ENCODE assay signal across 22 cellular contexts in genomic region chr2:70551156-70551555, GRCh38. TPM values are rescaled to one million over a fixed set of nuclear protein-coding genes. Genes with fewer than 3 reads are reported as not detected.
DNase-seq lines count a peak whose midpoint lies in the region; ATAC-seq, FAIRE-seq and TF ChIP-seq lines count a peak whose summit lies in the region.
"Had no signal": no experiment of that assay in that cellular context is flagged by ENCODE, and none has a peak within 500 bp of the region (broad histone marks: within the 10 kb centered on the region; RNA-seq: fewer than 3 reads in every experiment).

No MANE protein-coding gene starts in this region.

- H3K4me3 Mint-ChIP-seq in brain, result peak overlapping the region in 3 of 5 experiments; percentile 4 to 50 (median 5)
- no peak overlapping the region for H3K4me3 Mint-ChIP-seq in activated CD4-positive, alpha-beta T cell treated with anti-CD3 and anti-CD28 coated beads for 36 hours
- H3K4me3 Mint-ChIP-seq: activated naive CD4-positive, alpha-beta T cell treated with anti-CD3 and anti-CD28 coated beads, Interleukin-2, amount 10 ng/mL, durations not matched to agents 7 days and 5 days; activated T-cell treated with anti-CD3 and anti-CD28 coated beads, Interleukin-2, amount 50 U/mL, for 4 hours had no signal

- H2AFZ ChIP-seq in HepG2 (ENCODE audit: low read length), result no peak overlapping the region

- WGBS in HepG2 (ENCODE audit: low lambda C conversion rate), result 80% methylated on average over 7 of the region's 7 CpGs
- WGBS in right lobe of liver (ENCODE audit: insufficient coverage, low coverage, low lambda C conversion rate, missing lambda C conversion rate), result 50% methylated on average over 7 of the region's 7 CpGs

- in situ Hi-C loops in HepG2 (cut with HindIII; ENCODE audit: extremely low pct_ligation_motif_present, low pct_unique_long_range_greater_than_20kb), result no loop called here

- H3K27ac ChIP-seq in HepG2 (ENCODE audit: extremely low read length, insufficient read depth, low read length), result no peak overlapping the region
- no peak overlapping the region for H3K27ac ChIP-seq in right lobe of liver
- no peak overlapping the region for H3K27ac ChIP-seq in kidney (ENCODE audit: low read depth in 2 of 2, low read length in 2 of 2)
- peak overlapping the region; percentile 14 for H3K27ac ChIP-seq in substantia nigra (ENCODE audit: low read depth, low read length, poor library complexity, severe bottlenecking)
- H3K27ac ChIP-seq: upper lobe of right lung had no signal

- peak overlapping the region; percentile 87 for H3K4me2 ChIP-seq in HepG2 (ENCODE audit: low read depth, low read length)

- no TSS peak for BruUV-seq in HepG2 (replicated peaks; lab: Mats Ljungman, UMichigan)

- intact Hi-C loops in HepG2 (cut with micrococcal nuclease; ENCODE audit: unreplicated experiment) (loop anchor here (5.0 kb wide), 1 partner anchor 64 kb away; no protein-coding TSS in a partner anchor), right lobe of liver (cut with DNase I) (no loop called here), kidney (cut with DNase I) (no loop called here)
- intact Hi-C loops in activated CD4-positive, alpha-beta T cell treated with anti-CD3 and anti-CD28 coated beads for 36 hours (cut with DNase I, micrococcal nuclease), result loop anchor here (5.0 to 10.0 kb wide), 3 partner anchors 96 to 216 kb away; partner anchors contain the start of gene ADD2 (in 1 of the 2)

- H3K36me3 ChIP-seq in HepG2 (replicated peaks in 1 of 2; ENCODE audit: control insufficient read depth in 1 of 2, insufficient read depth in 2 of 2, low read length in 2 of 2), result no peaks in the 10 kb centered on the region
- H3K36me3 ChIP-seq in right lobe of liver, result no peaks in the 10 kb centered on the region
- no peaks in the 10 kb centered on the region for H3K36me3 ChIP-seq in kidney (ENCODE audit: control insufficient read depth in 1 of 2, insufficient read depth in 2 of 2, low read length in 2 of 2)
- H3K36me3 ChIP-seq: upper lobe of right lung had no signal

- ATAC-seq in HepG2 (no peak), right lobe of liver (no peak), GM21737 (IDR thresholded peaks at IDR 0.05; ENCODE audit: unreplicated experiment) (no peak)
- ATAC-seq in activated CD4-positive, alpha-beta T cell treated with anti-CD3 and anti-CD28 coated beads for 36 hours, result no peak
- ATAC-seq: activated T-cell treated with anti-CD3 and anti-CD28 coated beads, Interleukin-2, amount 50 U/mL, for 4 hours; left cardiac atrium; upper lobe of right lung had no signal

- TF ChIP-seq RAD21 in HepG2 (CRISPR knock-in tag; IDR thresholded peaks at IDR 0.05), result no peak

- H3K4me1 Mint-ChIP-seq in brain, result peaks cover 20% of the 10 kb centered on the region
- H3K4me1 Mint-ChIP-seq in activated CD4-positive, alpha-beta T cell treated with anti-CD3 and anti-CD28 coated beads for 36 hours, result peaks cover 24% of the 10 kb centered on the region

- no peak for TF ChIP-seq POLR2A in HepG2 (IDR thresholded peaks at IDR 0.05; ENCODE audit: insufficient read depth in 1 of 2, low read depth in 2 of 2, low read length in 2 of 2)
- TF ChIP-seq POLR2A in right lobe of liver (IDR thresholded peaks at IDR 0.05), result no peak

- POLR2A ChIA-PET in HepG2 (lab: Yijun Ruan, JAX), result interaction anchor here (0.9 kb wide), 1 partner anchor 293 kb away, joined by 4 read pairs; the partner anchor contains the start of gene PCYOX1
- POLR2A ChIA-PET in activated CD4-positive, alpha-beta T cell treated with anti-CD3 and anti-CD28 coated beads for 36 hours (lab: Charles Lee), result no interaction called here

- peaks cover 0 to 6% (median 3%) of the 10 kb centered on the region in 5 experiments for H3K9me3 Mint-ChIP-seq in brain
- H3K9me3 Mint-ChIP-seq in activated CD4-positive, alpha-beta T cell treated with anti-CD3 and anti-CD28 coated beads for 36 hours (ENCODE audit: low read depth), result no peaks in the 10 kb centered on the region
- H3K9me3 Mint-ChIP-seq: activated naive CD4-positive, alpha-beta T cell treated with anti-CD3 and anti-CD28 coated beads, Interleukin-2, amount 10 ng/mL, durations not matched to agents 7 days and 5 days; activated T-cell treated with anti-CD3 and anti-CD28 coated beads, Interleukin-2, amount 50 U/mL, for 4 hours; naive B cell had no signal

- H3K4me1 ChIP-seq in HepG2 (ENCODE audit: insufficient read depth, low read length), result peaks cover 33% of the 10 kb centered on the region
- H3K4me1 ChIP-seq in right lobe of liver, result peaks cover 0 to 4% (median 0%) of the 10 kb centered on the region in 4 donors
- H3K4me1 ChIP-seq in kidney (ENCODE audit: control insufficient read depth in 1 of 2, insufficient read depth in 1 of 2, low read depth in 1 of 2, low read length in 2 of 2), result peaks cover 5 to 6% of the 10 kb centered on the region in 2 donors

- peaks cover 41% of the 10 kb centered on the region for H3K79me2 ChIP-seq in HepG2 (ENCODE audit: insufficient read depth, low read length)

- DNase-seq in HepG2 (ENCODE audit: low spot score), result no peak
- DNase-seq in right lobe of liver, result no peak
- no peak for DNase-seq in kidney
- DNase-seq in substantia nigra (lab: John Stamatoyannopoulos, UW), result no peak
- DNase-seq in activated CD4-positive, alpha-beta T cell treated with anti-CD3 and anti-CD28 coated beads for 36 hours, result no peak
- no peak for DNase-seq in activated naive CD4-positive, alpha-beta T cell (lab: John Stamatoyannopoulos, UW)
- DNase-seq: activated naive CD4-positive, alpha-beta T cell treated with anti-CD3 and anti-CD28 coated beads, Interleukin-2, amount 10 ng/mL, durations not matched to agents 7 days and 5 days; activated T-cell treated with anti-CD3 and anti-CD28 coated beads, Interleukin-2, amount 50 U/mL, for 4 hours; central memory CD4-positive, alpha-beta T cell; effector CD4-positive, alpha-beta T cell; left cardiac atrium; mesendoderm; naive B cell; NCI-H146; NCI-H69; posterior cingulate gyrus; Right ventricle myocardium superior; SW 1271; upper lobe of right lung had no signal

- H3K9me3 ChIP-seq in HepG2 (ENCODE audit: low read length) (no peaks in the 10 kb centered on the region), right lobe of liver (no peaks in the 10 kb centered on the region), kidney (ENCODE audit: control insufficient read depth in 1 of 2, low read length in 2 of 2) (no peaks in the 10 kb centered on the region)
- H3K9me3 ChIP-seq: upper lobe of right lung had no signal

- H3K27me3 Mint-ChIP-seq in brain, result peaks cover 77% of the 10 kb centered on the region
- H3K27me3 Mint-ChIP-seq in activated CD4-positive, alpha-beta T cell treated with anti-CD3 and anti-CD28 coated beads for 36 hours, result peaks cover 22% of the 10 kb centered on the region

- no peaks in the 10 kb centered on the region for H3K36me3 Mint-ChIP-seq in brain
- H3K36me3 Mint-ChIP-seq in activated CD4-positive, alpha-beta T cell treated with anti-CD3 and anti-CD28 coated beads for 36 hours (ENCODE audit: low read depth), result no peaks in the 10 kb centered on the region
- H3K36me3 Mint-ChIP-seq: activated naive CD4-positive, alpha-beta T cell treated with anti-CD3 and anti-CD28 coated beads, Interleukin-2, amount 10 ng/mL, durations not matched to agents 7 days and 5 days; naive B cell had no signal

- H3K4me3 ChIP-seq in HepG2 (replicated peaks in 1 of 3; ENCODE audit: insufficient read depth in 1 of 3, low read depth in 2 of 3, low read length in 3 of 3), result no peak overlapping the region
- no peak overlapping the region for H3K4me3 ChIP-seq in right lobe of liver
- peak overlapping the region; percentile 23 to 40 for H3K4me3 ChIP-seq in kidney (ENCODE audit: low read length in 2 of 2)
- H3K4me3 ChIP-seq: upper lobe of right lung had no signal

- H3K27me3 ChIP-seq in HepG2 (ENCODE audit: control insufficient read depth in 1 of 2, insufficient read depth in 2 of 2, low read length in 2 of 2), result no peaks in the 10 kb centered on the region; a peak in 1 of 5 replicates
- H3K27me3 ChIP-seq in right lobe of liver, result no peaks in the 10 kb centered on the region
- H3K27me3 ChIP-seq: upper lobe of right lung had no signal

- no peak for TF ChIP-seq CTCF in HepG2 (CRISPR knock-in tag; IDR thresholded peaks at IDR 0.05)
- TF ChIP-seq CTCF in right lobe of liver (IDR thresholded peaks at IDR 0.05), result no peak
- TF ChIP-seq CTCF in brain (conservative IDR thresholded peaks at IDR 0.05), result no peak
- TF ChIP-seq CTCF in kidney (IDR thresholded peaks at IDR 0.05; ENCODE audit: borderline replicate concordance, extremely low read depth, insufficient read depth), result no peak

- H4K20me1 ChIP-seq in HepG2 (ENCODE audit: insufficient read depth, low read length), result peaks cover 5% of the 10 kb centered on the region; the same call in 1 of the 2 replicates

- H3K9ac ChIP-seq in HepG2 (ENCODE audit: insufficient read depth, low read depth, low read length), result no peak overlapping the region
- H3K9ac ChIP-seq in kidney (ENCODE audit: low read length in 2 of 2), result no peak overlapping the region

- FAIRE-seq in HepG2 (lab: Jason Lieb, UNC) (no peak), kidney (lab: Jason Lieb, UNC) (no peak)
- FAIRE-seq: D721Med had no signal

- TF ChIP-seq EP300 in HepG2 (IDR thresholded peaks at IDR 0.05; ENCODE audit: low read depth in 2 of 2, low read length in 2 of 2) (no peak), HepG2 (CRISPR knock-in tag; IDR thresholded peaks at IDR 0.05; ENCODE audit: borderline replicate concordance) (no peak)

- CTCF ChIA-PET in HepG2 (lab: Yijun Ruan, JAX; ENCODE audit: low intra/inter-chr PET ratio, low total read pairs), result no interaction called here
- CTCF ChIA-PET in activated CD4-positive, alpha-beta T cell treated with anti-CD3 and anti-CD28 coated beads for 36 hours (lab: Charles Lee), result interaction anchor here (0.6 to 1.8 kb wide), 6 partner anchors 18 to 210 kb away, joined by 3 to 5 read pairs (median 4); no protein-coding TSS in a partner anchor

- H3K27ac Mint-ChIP-seq in brain, result no peak overlapping the region
- H3K27ac Mint-ChIP-seq in activated CD4-positive, alpha-beta T cell treated with anti-CD3 and anti-CD28 coated beads for 36 hours, result no peak overlapping the region
- H3K27ac Mint-ChIP-seq: activated naive CD4-positive, alpha-beta T cell treated with anti-CD3 and anti-CD28 coated beads, Interleukin-2, amount 10 ng/mL, durations not matched to agents 7 days and 5 days; naive B cell had no signal

RNA-seq across cellular contexts. Expression of gene TGFA, which starts 2.5 kb away (rescaled TPM):
- total RNA-seq in HepG2 (2016; rRNA removed; fragmentation: Illumina TruSeq; extraction: Trizol) (12.5 and 15.3 TPM in 2 replicates), right lobe of liver (1 to 10 TPM; 2.1 to 5.1 (median 4.4) TPM), kidney (30.8 TPM)
- 1.3 and 1.5 TPM in 2 replicates for total RNA-seq in HepG2 (2016; cell fraction: cytosol; rRNA removed; fragmentation: Illumina TruSeq; extraction: Trizol; ENCODE audit: low read depth)
- 11.9 and 15.9 TPM in 2 replicates for total RNA-seq in HepG2 (2016; cell fraction: insoluble cytoplasmic fraction; rRNA removed; fragmentation: Illumina TruSeq; extraction: Trizol)
- total RNA-seq in HepG2 (2016; cell fraction: membrane; rRNA removed; fragmentation: Illumina TruSeq; extraction: Trizol), result 7.3 and 8.5 TPM in 2 replicates
- total RNA-seq in HepG2 (2016; cell fraction: nucleus; rRNA removed; fragmentation: Illumina TruSeq; extraction: Trizol), result 17.0 and 19.4 TPM in 2 replicates
- polyA plus RNA-seq in HepG2 (2011; rRNA removed) (6.7 and 7.8 TPM in 2 replicates), brain (ENCODE audit: insufficient read depth, low read depth, low replicate concordance) (5.3 TPM), kidney (ENCODE audit: insufficient read depth, low read depth, low replicate concordance) (8.3 TPM)
- 7.9 and 10.8 TPM in 2 replicates for polyA plus RNA-seq in HepG2 (2011; cell fraction: cytosol; rRNA removed)
- 9.1 and 10.7 TPM in 2 replicates for polyA plus RNA-seq in HepG2 (2011; cell fraction: nucleus; rRNA removed)
- 12.3 and 20.7 TPM in 2 replicates for polyA plus RNA-seq in HepG2 (2012)
- polyA plus RNA-seq in HepG2 (2016; cell fraction: cytosol; fragmentation: Illumina TruSeq; extraction: Trizol; ENCODE audit: low read depth), result 1.3 and 1.4 TPM in 2 replicates
- 9.8 and 11.3 TPM in 2 replicates for polyA plus RNA-seq in HepG2 (2016; cell fraction: insoluble cytoplasmic fraction; fragmentation: Illumina TruSeq; extraction: Trizol; ENCODE audit: low read depth)
- polyA plus RNA-seq in HepG2 (2016; cell fraction: membrane; fragmentation: Illumina TruSeq; extraction: Trizol; ENCODE audit: low read depth), result 4.6 and 4.7 TPM in 2 replicates
- polyA plus RNA-seq in HepG2 (2016; cell fraction: nucleus; fragmentation: Illumina TruSeq; extraction: Trizol; ENCODE audit: insufficient read depth, low read depth), result 19.9 and 20.7 TPM in 2 replicates
- polyA minus RNA-seq in HepG2 (2011; rRNA and poly(A)+ RNA removed; ENCODE audit: low replicate concordance), result 9.7 and 45.0 TPM in 2 replicates
- polyA minus RNA-seq in HepG2 (2011; cell fraction: cytosol; rRNA and poly(A)+ RNA removed), result 14.3 and 16.0 TPM in 2 replicates
- 11.7 and 14.8 TPM in 2 replicates for polyA minus RNA-seq in HepG2 (2011; cell fraction: nucleus; rRNA and poly(A)+ RNA removed)
- total RNA-seq in activated CD4-positive, alpha-beta T cell treated with anti-CD3 and anti-CD28 coated beads for 36 hours, result under 1 TPM; 0.07 to 0.18 TPM

Comparison
In these comparisons a context has a peak if more than half of its experiments do, and no peak if none do; other contexts are left out.
1. intact Hi-C loops: an anchor here in HepG2 (5.0 kb wide) and activated CD4-positive, alpha-beta T cell treated with anti-CD3 and anti-CD28 coated beads for 36 hours (5.0 to 10.0 kb wide); none called in right lobe of liver and kidney.
2. H3K4me3 ChIP-seq: peak in kidney (2 of 2); none in HepG2 (0 of 3) and right lobe of liver (0 of 3).